ENCODE assay signal across 30 cellular contexts in genomic region chr11:1708716-1709115, GRCh38. TPM values are rescaled to one million over a fixed set of nuclear protein-coding genes. Genes with fewer than 3 reads are reported as not detected.
"Had no signal": no experiment of that assay in that cellular context is flagged by ENCODE, and none has a peak within 500 bp of the region (broad histone marks: within the 10 kb centered on the region; RNA-seq: fewer than 3 reads in every experiment).

No MANE protein-coding gene starts in this region.

- H3K4me3 ChIP-seq: K562, SJCRH30, SK-N-MC had no signal

- DNase-seq: activated CD4-positive, alpha-beta T cell treated with anti-CD3 and anti-CD28 coated beads, Interleukin-2, amount 10 ng/mL, durations not matched to agents 24 days and 14 days; activated CD4-positive, alpha-beta T cell treated with anti-CD3 and anti-CD28 coated beads, Interleukin-2, amount 50 U/mL, for 4 hours; activated CD8-positive, alpha-beta T cell treated with anti-CD3 and anti-CD28 coated beads for 36 hours; activated gamma-delta T cell treated with Interleukin-2 at 50 U/mL for 16 hours; activated naive CD4-positive, alpha-beta T cell treated with anti-CD3 and anti-CD28 coated beads, Interleukin-2, amount 10 ng/mL, durations not matched to agents 7 days and 5 days; activated naive CD8-positive, alpha-beta T cell treated with anti-CD3 and anti-CD28 coated beads for 36 hours; activated T-cell treated with anti-CD3 and anti-CD28 coated beads for 4 hours; activated T-cell treated with anti-CD3 and anti-CD28 coated beads, Interleukin-2, amount 50 U/mL, for 48 hours; amniotic stem cell; aorta; brain microvascular endothelial cell; IMR-90; NCI-H1105; NCI-H1436; NCI-H1694; NCI-H1930; NCI-H345; NCI-H524 treated with DMSO at 0.1 percent for 48 hours; SHP77; SJCRH30; T1000 had no signal

- H3K9me3 Mint-ChIP-seq: activated CD4-positive, alpha-beta T cell treated with anti-CD3 and anti-CD28 coated beads, Interleukin-2, amount 10 ng/mL, durations not matched to agents 24 days and 14 days; activated CD8-positive, alpha-beta T cell treated with anti-CD3 and anti-CD28 coated beads for 36 hours; activated naive CD4-positive, alpha-beta T cell treated with anti-CD3 and anti-CD28 coated beads, Interleukin-2, amount 10 ng/mL, durations not matched to agents 7 days and 5 days; activated naive CD8-positive, alpha-beta T cell treated with anti-CD3 and anti-CD28 coated beads for 36 hours; activated T-helper 17 cell treated with anti-CD3 and anti-CD28 coated beads, Interleukin-2, amount 50 U/mL, for 72 hours had no signal

- H3K27me3 Mint-ChIP-seq: activated CD8-positive, alpha-beta T cell treated with anti-CD3 and anti-CD28 coated beads for 36 hours; activated naive CD8-positive, alpha-beta T cell treated with anti-CD3 and anti-CD28 coated beads for 36 hours had no signal

- H3K4me1 Mint-ChIP-seq: activated CD4-positive, alpha-beta T cell treated with anti-CD3 and anti-CD28 coated beads, Interleukin-2, amount 10 ng/mL, durations not matched to agents 24 days and 14 days; activated naive CD4-positive, alpha-beta T cell treated with anti-CD3 and anti-CD28 coated beads, Interleukin-2, amount 10 ng/mL, durations not matched to agents 7 days and 5 days; activated T-helper 17 cell treated with anti-CD3 and anti-CD28 coated beads, Interleukin-2, amount 50 U/mL, for 72 hours had no signal

- H3K27ac Mint-ChIP-seq: activated CD4-positive, alpha-beta T cell treated with anti-CD3 and anti-CD28 coated beads, Interleukin-2, amount 10 ng/mL, durations not matched to agents 24 days and 14 days; activated CD8-positive, alpha-beta T cell treated with anti-CD3 and anti-CD28 coated beads for 36 hours; activated naive CD4-positive, alpha-beta T cell treated with anti-CD3 and anti-CD28 coated beads, Interleukin-2, amount 10 ng/mL, durations not matched to agents 7 days and 5 days; activated naive CD8-positive, alpha-beta T cell treated with anti-CD3 and anti-CD28 coated beads for 36 hours; activated T-helper 17 cell treated with anti-CD3 and anti-CD28 coated beads, Interleukin-2, amount 50 U/mL, for 72 hours had no signal

- H3K36me3 Mint-ChIP-seq: activated naive CD4-positive, alpha-beta T cell treated with anti-CD3 and anti-CD28 coated beads, Interleukin-2, amount 10 ng/mL, durations not matched to agents 7 days and 5 days; activated naive CD8-positive, alpha-beta T cell treated with anti-CD3 and anti-CD28 coated beads for 36 hours had no signal

- H3K27ac ChIP-seq: brain microvascular endothelial cell, SJCRH30, SK-N-MC had no signal

- H3K36me3 ChIP-seq: brain microvascular endothelial cell, SJCRH30 had no signal

- H3K4me3 Mint-ChIP-seq: activated CD4-positive, alpha-beta T cell treated with anti-CD3 and anti-CD28 coated beads, Interleukin-2, amount 10 ng/mL, durations not matched to agents 24 days and 14 days; activated CD8-positive, alpha-beta T cell treated with anti-CD3 and anti-CD28 coated beads for 36 hours; activated naive CD4-positive, alpha-beta T cell treated with anti-CD3 and anti-CD28 coated beads, Interleukin-2, amount 10 ng/mL, durations not matched to agents 7 days and 5 days; activated naive CD8-positive, alpha-beta T cell treated with anti-CD3 and anti-CD28 coated beads for 36 hours; activated T-helper 17 cell treated with anti-CD3 and anti-CD28 coated beads, Interleukin-2, amount 50 U/mL, for 72 hours had no signal

- H3K9me3 ChIP-seq: SJCRH30 had no signal

- ATAC-seq: activated CD8-positive, alpha-beta T cell treated with anti-CD3 and anti-CD28 coated beads for 36 hours; activated T-helper 17 cell treated with anti-CD3 and anti-CD28 coated beads, Interleukin-2, amount 50 U/mL, for 72 hours; K562; Panc1 had no signal

RNA-seq across cellular contexts. Expression of gene KRTAP5-6, which starts 11.7 kb away (rescaled TPM):
- total RNA-seq: activated CD4-positive, alpha-beta T cell treated with anti-CD3 and anti-CD28 coated beads, Interleukin-2, amount 10 ng/mL, durations not matched to agents 24 days and 14 days; activated CD8-positive, alpha-beta T cell treated with anti-CD3 and anti-CD28 coated beads for 36 hours; activated naive CD8-positive, alpha-beta T cell treated with anti-CD3 and anti-CD28 coated beads for 36 hours; activated T-helper 17 cell treated with anti-CD3 and anti-CD28 coated beads, Interleukin-2, amount 50 U/mL, for 72 hours; aorta; IMR-90; K562; M059J; NCI-H460; RPMI7951; SJCRH30; T-helper 1 cell treated with Interleukin-12 subunit alpha and Interleukin-12 subunit beta and Interleukin-4 antibody, amounts not matched to agents 30 ng/mL and 1 ng/mL, for 36 hours; T-helper 2 cell treated with Interferon-gamma antibody and Interleukin-4, amounts not matched to agents 100 ng/mL and 5 ng/mL, for 36 hours had no signal
- polyA plus RNA-seq: aorta, IMR-90, K562 had no signal

RNA-seq across cellular contexts. Expression of gene IFITM10, which starts 41.7 kb away (rescaled TPM):
- total RNA-seq: activated naive CD8-positive, alpha-beta T cell treated with anti-CD3 and anti-CD28 coated beads for 36 hours had no signal
